In genomic region chr14:53470351-53471043, GRCh38 we compare ENCODE assay signal across 21 cellular contexts.
DNase-seq lines count a peak whose midpoint lies in the region; ATAC-seq and TF ChIP-seq lines count a peak whose summit lies in the region.
"Had no signal": no experiment of that assay in that cellular context is flagged by ENCODE, and none has a peak within 500 bp of the region (broad histone marks: within the 10 kb centered on the region; RNA-seq: fewer than 3 reads in every experiment).

No MANE protein-coding gene starts in this region.

- no peaks in the 10 kb centered on the region for H3K9me3 Mint-ChIP-seq in HFFc6
- no peaks in the 10 kb centered on the region for H3K9me3 Mint-ChIP-seq in activated naive CD8-positive, alpha-beta T cell treated with anti-CD3 and anti-CD28 coated beads, Interleukin-2, amount 50 U/mL, for 24 hours
- H3K9me3 Mint-ChIP-seq: activated naive CD4-positive, alpha-beta T cell treated with anti-CD3 and anti-CD28 coated beads, Interleukin-2, amount 10 ng/mL, durations not matched to agents 7 days and 5 days; stimulated activated naive CD8-positive, alpha-beta T cell treated with anti-CD3 and anti-CD28 coated beads, Interleukin-15, amount 100 ng/mL, for 72 hours; T-helper 2 cell treated with Interferon-gamma antibody and Interleukin-4, amounts not matched to agents 5 μg/mL and 100 μg/mL, for 36 hours had no signal

- H3K4me3 Mint-ChIP-seq in HFFc6 = no peak overlapping the region
- H3K4me3 Mint-ChIP-seq in activated naive CD8-positive, alpha-beta T cell treated with anti-CD3 and anti-CD28 coated beads, Interleukin-2, amount 50 U/mL, for 24 hours = no peak overlapping the region
- H3K4me3 Mint-ChIP-seq: activated naive CD4-positive, alpha-beta T cell treated with anti-CD3 and anti-CD28 coated beads, Interleukin-2, amount 10 ng/mL, durations not matched to agents 7 days and 5 days; stimulated activated naive CD8-positive, alpha-beta T cell treated with anti-CD3 and anti-CD28 coated beads, Interleukin-15, amount 100 ng/mL, for 72 hours; T-helper 2 cell treated with Interferon-gamma antibody and Interleukin-4, amounts not matched to agents 5 μg/mL and 100 μg/mL, for 36 hours had no signal

- no peaks in the 10 kb centered on the region; the same call in 1 of the 2 replicates for H3K4me1 Mint-ChIP-seq in HFFc6 (ENCODE audit: low read depth)
- H3K4me1 Mint-ChIP-seq in activated naive CD8-positive, alpha-beta T cell treated with anti-CD3 and anti-CD28 coated beads, Interleukin-2, amount 50 U/mL, for 24 hours = no peaks in the 10 kb centered on the region
- H3K4me1 Mint-ChIP-seq: activated naive CD4-positive, alpha-beta T cell treated with anti-CD3 and anti-CD28 coated beads, Interleukin-2, amount 10 ng/mL, durations not matched to agents 7 days and 5 days; stimulated activated naive CD8-positive, alpha-beta T cell treated with anti-CD3 and anti-CD28 coated beads, Interleukin-15, amount 100 ng/mL, for 72 hours had no signal

- H3K36me3 ChIP-seq in left lung = no peaks in the 10 kb centered on the region
- H3K36me3 ChIP-seq: cardiac muscle cell, vagina had no signal

- ATAC-seq in left lung = peak; percentile 83
- no peak for ATAC-seq in activated naive CD8-positive, alpha-beta T cell treated with anti-CD3 and anti-CD28 coated beads, Interleukin-2, amount 50 U/mL, for 24 hours
- ATAC-seq: K562; stimulated activated naive CD8-positive, alpha-beta T cell treated with anti-CD3 and anti-CD28 coated beads, Interleukin-15, amount 100 ng/mL, for 72 hours had no signal

- DNase-seq in AG08395 (ENCODE audit: low spot score) (peak; percentile 26), HFFc6 (peak; percentile 20), epithelial cell of esophagus (ENCODE audit: low read depth) (peak; percentile 41), left lung (peak in 1 of 2 donors; percentile 35), amygdala (lab: John Stamatoyannopoulos, UW) (no peak), GDM1 (lab: John Stamatoyannopoulos, UW) (no peak)
- no peak for DNase-seq in activated naive CD8-positive, alpha-beta T cell treated with anti-CD3 and anti-CD28 coated beads, Interleukin-2, amount 50 U/mL, for 24 hours
- no peak for DNase-seq in activated T-cell treated with anti-CD3 and anti-CD28 coated beads, Interleukin-2, amount 50 U/mL, for 1 hour
- DNase-seq: activated CD4-positive, CD25-positive, alpha-beta regulatory T cell treated with anti-CD3 and anti-CD28 coated beads, Interleukin-2, amount 50 U/mL, for 72 hours; activated CD8-positive, alpha-beta memory T cell treated with anti-CD3 and anti-CD28 coated beads, Interleukin-2, amount 50 U/mL, for 4 hours; activated naive CD4-positive, alpha-beta T cell treated with anti-CD3 and anti-CD28 coated beads, Interleukin-2, amount 10 ng/mL, durations not matched to agents 7 days and 5 days; effector CD8-positive, alpha-beta T cell; midbrain; NCI-H1417 treated with DMSO at 0.1 percent for 48 hours; NCI-H510A; SIG-M5; stimulated activated naive CD8-positive, alpha-beta T cell treated with anti-CD3 and anti-CD28 coated beads, Interleukin-15, amount 100 ng/mL, for 72 hours had no signal

- H3K27me3 Mint-ChIP-seq in HFFc6 (ENCODE audit: insufficient read depth) = peaks cover 2% of the 10 kb centered on the region; the same call in 1 of the 2 replicates
- H3K27me3 Mint-ChIP-seq in activated naive CD8-positive, alpha-beta T cell treated with anti-CD3 and anti-CD28 coated beads, Interleukin-2, amount 50 U/mL, for 24 hours = no peaks in the 10 kb centered on the region
- H3K27me3 Mint-ChIP-seq: activated naive CD4-positive, alpha-beta T cell treated with anti-CD3 and anti-CD28 coated beads, Interleukin-2, amount 10 ng/mL, durations not matched to agents 7 days and 5 days; stimulated activated naive CD8-positive, alpha-beta T cell treated with anti-CD3 and anti-CD28 coated beads, Interleukin-15, amount 100 ng/mL, for 72 hours had no signal

- H3K27ac ChIP-seq in left lung = no peak overlapping the region
- H3K27ac ChIP-seq: cardiac muscle cell, vagina had no signal

- TF ChIP-seq CTCF in HFFc6 (IDR thresholded peaks at IDR 0.05) = no peak
- peak; percentile 10 for TF ChIP-seq CTCF in epithelial cell of esophagus (IDR thresholded peaks at IDR 0.05; ENCODE audit: insufficient read depth, low read depth, low read length, missing control alignments)
- TF ChIP-seq CTCF in left lung (IDR thresholded peaks at IDR 0.05) = no peak

- H3K27ac Mint-ChIP-seq in HFFc6 = no peak overlapping the region
- H3K27ac Mint-ChIP-seq in activated naive CD8-positive, alpha-beta T cell treated with anti-CD3 and anti-CD28 coated beads, Interleukin-2, amount 50 U/mL, for 24 hours = no peak overlapping the region
- H3K27ac Mint-ChIP-seq: activated naive CD4-positive, alpha-beta T cell treated with anti-CD3 and anti-CD28 coated beads, Interleukin-2, amount 10 ng/mL, durations not matched to agents 7 days and 5 days; T-helper 2 cell treated with Interferon-gamma antibody and Interleukin-4, amounts not matched to agents 5 μg/mL and 100 μg/mL, for 36 hours had no signal

- intact Hi-C loops in left lung (cut with DNase I) = no loop called here

- H3K27me3 ChIP-seq in left lung = no peaks in the 10 kb centered on the region
- H3K27me3 ChIP-seq: vagina had no signal

- H3K4me3 ChIP-seq in epithelial cell of esophagus (ENCODE audit: low read length) (no peak overlapping the region), left lung (no peak overlapping the region)
- H3K4me3 ChIP-seq: cardiac muscle cell, K562, vagina had no signal

- H3K9me3 ChIP-seq in left lung = peaks cover 0 to 4% of the 10 kb centered on the region in 2 donors
- H3K9me3 ChIP-seq: vagina had no signal

- no peaks in the 10 kb centered on the region for H3K36me3 Mint-ChIP-seq in HFFc6 (ENCODE audit: low read depth)
- H3K36me3 Mint-ChIP-seq in activated naive CD8-positive, alpha-beta T cell treated with anti-CD3 and anti-CD28 coated beads, Interleukin-2, amount 50 U/mL, for 24 hours (ENCODE audit: low read depth) = no peaks in the 10 kb centered on the region
- H3K36me3 Mint-ChIP-seq: activated naive CD4-positive, alpha-beta T cell treated with anti-CD3 and anti-CD28 coated beads, Interleukin-2, amount 10 ng/mL, durations not matched to agents 7 days and 5 days had no signal

- H3K4me1 ChIP-seq in left lung = no peaks in the 10 kb centered on the region
- H3K4me1 ChIP-seq: vagina had no signal

Comparison
In these comparisons a context has a peak if more than half of its experiments do, and no peak if none do; other contexts are left out.
1. DNase-seq: peak in AG08395 (single experiment), HFFc6 (single experiment) and epithelial cell of esophagus (single experiment); none in activated naive CD8-positive, alpha-beta T cell treated with anti-CD3 and anti-CD28 coated beads, Interleukin-2, amount 50 U/mL, for 24 hours (single experiment), amygdala (0 of 56), activated T-cell treated with anti-CD3 and anti-CD28 coated beads, Interleukin-2, amount 50 U/mL, for 1 hour (single experiment) and GDM1 (single experiment).